In the genomic region with DNA sequence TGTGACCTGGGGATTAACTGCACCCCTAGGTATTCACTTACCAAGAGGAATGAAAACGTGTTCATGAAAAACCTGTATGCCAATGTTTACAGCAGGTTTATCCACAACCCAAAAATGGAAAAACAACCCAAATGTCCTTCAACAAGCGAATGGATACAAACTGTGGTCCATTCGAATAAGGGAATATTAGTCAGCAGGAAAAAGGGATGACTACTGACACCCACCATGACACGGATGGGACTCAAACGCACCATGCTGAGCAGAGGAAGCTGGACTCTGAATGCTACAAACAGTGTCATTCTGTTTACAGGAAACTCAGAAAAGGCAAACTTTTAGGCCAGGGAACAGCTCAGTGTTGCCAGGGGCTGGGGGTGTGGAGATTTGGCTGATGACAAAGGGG, we compare ENCODE assay signal across 23 cellular contexts.
"Had no signal": no experiment of that assay in that cellular context is flagged by ENCODE, and none has a peak within 500 bp of the region (broad histone marks: within the 10 kb centered on the region; RNA-seq: fewer than 3 reads in every experiment).

No MANE protein-coding gene starts in this region.

- DNase-seq: colonic mucosa; dermis blood vessel endothelial cell; effector memory CD4-positive, alpha-beta T cell; erythroblast; esophagus squamous epithelium; foreskin melanocyte; hypothalamus; immature natural killer cell; islet precursor cell; kidney glomerular epithelial cell; left ventricle myocardium superior; lower lobe of right lung; naive thymus-derived CD8-positive, alpha-beta T cell; nephron progenitor cell; occipital lobe; ovary; right lobe of liver; small intestine; stimulated activated CD4-positive, alpha-beta T cell treated with anti-CD3 and anti-CD28 coated beads, Interleukin-15, amount 100 ng/mL, for 24 hours; stimulated activated CD4-positive, alpha-beta T cell treated with anti-CD3 and anti-CD28 coated beads, Interleukin-2, amount 100 ng/mL, for 48 hours; stimulated activated naive CD4-positive, alpha-beta T cell; stimulated activated naive CD8-positive, alpha-beta T cell treated with anti-CD3 and anti-CD28 coated beads, Interleukin-15, amount 100 ng/mL, for 72 hours; trophoblast cell had no signal

- H3K27ac Mint-ChIP-seq: naive thymus-derived CD8-positive, alpha-beta T cell; nephron progenitor cell; stimulated activated naive CD8-positive, alpha-beta T cell treated with anti-CD3 and anti-CD28 coated beads, Interleukin-15, amount 100 ng/mL, for 72 hours had no signal

- H3K27me3 Mint-ChIP-seq: naive thymus-derived CD8-positive, alpha-beta T cell; stimulated activated naive CD8-positive, alpha-beta T cell treated with anti-CD3 and anti-CD28 coated beads, Interleukin-15, amount 100 ng/mL, for 72 hours had no signal

- ATAC-seq: left ventricle myocardium superior; lower lobe of right lung; naive thymus-derived CD8-positive, alpha-beta T cell; right lobe of liver; stimulated activated naive CD8-positive, alpha-beta T cell treated with anti-CD3 and anti-CD28 coated beads, Interleukin-15, amount 100 ng/mL, for 72 hours had no signal

- H3K4me3 Mint-ChIP-seq: immature natural killer cell; naive thymus-derived CD8-positive, alpha-beta T cell; nephron progenitor cell; stimulated activated naive CD8-positive, alpha-beta T cell treated with anti-CD3 and anti-CD28 coated beads, Interleukin-15, amount 100 ng/mL, for 72 hours had no signal

- H3K9me3 Mint-ChIP-seq: immature natural killer cell; naive thymus-derived CD8-positive, alpha-beta T cell; nephron progenitor cell; stimulated activated naive CD8-positive, alpha-beta T cell treated with anti-CD3 and anti-CD28 coated beads, Interleukin-15, amount 100 ng/mL, for 72 hours had no signal
